22 cellular contexts compared by ENCODE assay signal in genomic region chr4:88225216-88226107, GRCh38. TPM values are rescaled to one million over a fixed set of nuclear protein-coding genes. Genes with fewer than 3 reads are reported as not detected.
A peak's percentile ranks its signal among the peaks of the same experiment; 100 is the strongest.
DNase-seq lines count a peak whose midpoint lies in the region; ATAC-seq, FAIRE-seq and TF ChIP-seq lines count a peak whose summit lies in the region.
"Had no signal": no experiment of that assay in that cellular context is flagged by ENCODE, and none has a peak within 500 bp of the region (broad histone marks: within the 10 kb centered on the region; RNA-seq: fewer than 3 reads in every experiment).

No MANE protein-coding gene starts in this region.

- H3K27me3 ChIP-seq in endothelial cell of umbilical vein (ENCODE audit: control insufficient read depth in 2 of 2, insufficient read depth in 2 of 2, low read length in 2 of 2) (no peaks in the 10 kb centered on the region), osteoblast (ENCODE audit: insufficient read depth, low read length) (no peaks in the 10 kb centered on the region)
- H3K27me3 ChIP-seq: tibial artery had no signal

- peaks cover 19% of the 10 kb centered on the region for H3K4me1 ChIP-seq in endothelial cell of umbilical vein (ENCODE audit: control insufficient read depth, extremely low read depth, insufficient read depth, low read length)
- peaks cover 4% of the 10 kb centered on the region for H3K4me1 ChIP-seq in osteoblast (ENCODE audit: insufficient read depth, low read length)
- H3K4me1 ChIP-seq: prostate gland had no signal

- H3K36me3 ChIP-seq in endothelial cell of umbilical vein (ENCODE audit: control insufficient read depth in 2 of 2, extremely low read depth in 1 of 2, insufficient read depth in 2 of 2, low read length in 2 of 2) (no peaks in the 10 kb centered on the region), osteoblast (ENCODE audit: insufficient read depth, low read length) (no peaks in the 10 kb centered on the region)
- H3K36me3 ChIP-seq: prostate gland, tibial artery had no signal

- no peaks in the 10 kb centered on the region for H3K79me2 ChIP-seq in endothelial cell of umbilical vein (ENCODE audit: control insufficient read depth, insufficient read depth, low read length)
- H3K79me2 ChIP-seq in osteoblast (ENCODE audit: insufficient read depth, low read length): no peaks in the 10 kb centered on the region

- FAIRE-seq in endothelial cell of umbilical vein (lab: Jason Lieb, UNC) (peak; percentile 86), HTR-8/SVneo (lab: Jason Lieb, UNC) (no peak)
- FAIRE-seq: RCC 7860, small intestine had no signal

- no peaks in the 10 kb centered on the region for H3K9me3 ChIP-seq in endothelial cell of umbilical vein (replicated peaks; ENCODE audit: control insufficient read depth, insufficient read depth, low read length)
- no peaks in the 10 kb centered on the region for H3K9me3 ChIP-seq in osteoblast (ENCODE audit: low read depth, low read length)
- H3K9me3 ChIP-seq: prostate gland, tibial artery had no signal

- H3K9ac ChIP-seq in endothelial cell of umbilical vein (replicated peaks; ENCODE audit: extremely low read depth, insufficient read depth, low read length): peak overlapping the region; percentile 46
- H3K9ac ChIP-seq: GM23248 had no signal

- dilution Hi-C loops in endothelial cell of umbilical vein (cut with MboI; ENCODE audit: extremely low pct_ligation_motif_present, low sequenced_read_pairs): no loop called here

- no peak for DNase-seq in activated naive CD4-positive, alpha-beta T cell treated with anti-CD3 and anti-CD28 coated beads, Interleukin-2, amount 50 U/mL, for 72 hours (ENCODE audit: low spot score in 2 of 2)
- no peak for DNase-seq in activated naive CD4-positive, alpha-beta T cell treated with anti-CD3 and anti-CD28 coated beads, Interleukin-2, amount 50 U/mL, for 16 hours
- DNase-seq in NCI-H226: peak; percentile 62
- DNase-seq in endothelial cell of umbilical vein (ENCODE audit: low read depth, low spot score): peak; percentile 91
- DNase-seq in osteoblast (ENCODE audit: insufficient read length, low spot score, missing footprints): peak; percentile 22
- no peak for DNase-seq in NOMO-1 treated with dmso at 0.1 percent for 144 hours (lab: John Stamatoyannopoulos, UW; ENCODE audit: unreplicated experiment)
- DNase-seq in HTR-8/SVneo (ENCODE audit: insufficient read length, low spot score): no peak
- DNase-seq: activated B cell treated with CpG ODN at 0.5 μM for 24 hours; DMS153; GM23248; left cardiac atrium; NCI-H2029; NCI-H446 treated with DMSO at 0.1 percent for 48 hours; small intestine; stimulated activated naive CD4-positive, alpha-beta T cell; T-helper 9 cell; tibial artery had no signal

- H3K36me3 Mint-ChIP-seq in activated naive CD4-positive, alpha-beta T cell treated with anti-CD3 and anti-CD28 coated beads, Interleukin-2, amount 50 U/mL, for 72 hours: peaks cover 7 to 8% of the 10 kb centered on the region in 2 donors

- H3K4me2 ChIP-seq in endothelial cell of umbilical vein (ENCODE audit: insufficient read depth, low read length): peak overlapping the region; percentile 69
- no peak overlapping the region for H3K4me2 ChIP-seq in osteoblast (ENCODE audit: insufficient read depth, low read length)

- H3K27ac Mint-ChIP-seq in activated naive CD4-positive, alpha-beta T cell treated with anti-CD3 and anti-CD28 coated beads, Interleukin-2, amount 50 U/mL, for 72 hours: no peak overlapping the region
- H3K27ac Mint-ChIP-seq: activated B cell treated with CpG ODN at 0.5 μM for 24 hours; activated T-helper 1 cell treated with anti-CD3 and anti-CD28 coated beads, Interleukin-12 subunit alpha, Interleukin-12 subunit beta, Interleukin-2, Interleukin-4 antibody, amounts not matched to agents 30 ng/mL and 10 ng/mL and 1 ng/mL, durations not matched to agents 14 hours and 24 hours and 36 hours had no signal

- H2AFZ ChIP-seq in endothelial cell of umbilical vein (ENCODE audit: low read depth, low read length) (peak overlapping the region; percentile 79), osteoblast (ENCODE audit: low read length) (no peak overlapping the region)
- H2AFZ ChIP-seq: GM23248 had no signal

- H4K20me1 ChIP-seq in endothelial cell of umbilical vein (replicated peaks; ENCODE audit: control insufficient read depth, extremely low read depth, insufficient read depth, low read length) (no peaks in the 10 kb centered on the region), osteoblast (ENCODE audit: insufficient read depth, low read length) (no peaks in the 10 kb centered on the region)

- peak overlapping the region; percentile 95 for H3K27ac ChIP-seq in endothelial cell of umbilical vein (ENCODE audit: insufficient read depth, low read depth, low read length)
- H3K27ac ChIP-seq in osteoblast (ENCODE audit: low read depth, low read length): no peak overlapping the region
- H3K27ac ChIP-seq: C4-2B, GM23248, prostate gland, tibial artery had no signal

- H3K9me3 Mint-ChIP-seq in activated naive CD4-positive, alpha-beta T cell treated with anti-CD3 and anti-CD28 coated beads, Interleukin-2, amount 50 U/mL, for 72 hours: peaks cover 5 to 13% of the 10 kb centered on the region in 2 donors

- peak; percentile 73 to 91 for ATAC-seq in activated naive CD4-positive, alpha-beta T cell treated with anti-CD3 and anti-CD28 coated beads, Interleukin-2, amount 50 U/mL, for 72 hours
- no peak for ATAC-seq in HG03442 (IDR thresholded peaks at IDR 0.05; ENCODE audit: unreplicated experiment)

- H3K9me1 ChIP-seq in endothelial cell of umbilical vein (replicated peaks; ENCODE audit: control insufficient read depth, extremely low read depth, insufficient read depth, low read length): no peaks in the 10 kb centered on the region

- TSS peak; percentile 21 for BruUV-seq in endothelial cell of umbilical vein (replicated peaks; lab: Mats Ljungman, UMichigan)

- CTCF ChIA-PET in endothelial cell of umbilical vein (lab: Charles Lee): interaction anchor here (0.6 to 1.4 kb wide), 4 partner anchors 11 to 313 kb away, joined by 3 to 13 read pairs (median 4); partner anchors contain the start of gene PPM1K

- intact Hi-C loops in endothelial cell of umbilical vein (cut with micrococcal nuclease): loop anchor here (1.0 kb wide), 2 partner anchors 59 to 231 kb away; partner anchors contain the start of gene PPM1K

- POLR2A ChIA-PET in endothelial cell of umbilical vein (lab: Charles Lee): no interaction called here

- no peak for TF ChIP-seq POLR2A in endothelial cell of umbilical vein (IDR thresholded peaks at IDR 0.05; ENCODE audit: low read depth, low read length)

- TF ChIP-seq CTCF in endothelial cell of umbilical vein (IDR thresholded peaks at IDR 0.05; ENCODE audit: extremely low read depth in 1 of 2, insufficient read depth in 1 of 2, low read depth in 1 of 2, low read length in 2 of 2) (no peak), osteoblast (IDR thresholded peaks at IDR 0.05; ENCODE audit: extremely low read depth, low read depth, low read length) (no peak)

- peak overlapping the region in 1 of 3 experiments; percentile 6 for H3K4me3 ChIP-seq in endothelial cell of umbilical vein (replicated peaks in 1 of 3; ENCODE audit: insufficient read depth in 1 of 3, low read depth in 1 of 3, low read length in 3 of 3)
- H3K4me3 ChIP-seq in osteoblast (ENCODE audit: insufficient read depth, low read length): no peak overlapping the region
- H3K4me3 ChIP-seq: GM23248, prostate gland, tibial artery had no signal

TF ChIP-seq in endothelial cell of umbilical vein, 7 proteins besides CTCF, POLR2A, EP300 and RAD21:
- TF ChIP-seq EZH2 (IDR thresholded peaks at IDR 0.05; ENCODE audit: borderline replicate concordance, low read depth, low read length, severe bottlenecking): no peak
- TF ChIP-seq MYC (IDR thresholded peaks at IDR 0.05; ENCODE audit: low read depth, low read length): no peak
- peak; percentile 60 for TF ChIP-seq JUN (IDR thresholded peaks at IDR 0.05; ENCODE audit: borderline replicate concordance, insufficient read depth, insufficient read length, low read depth)
- peak; percentile 60 for TF ChIP-seq FOS (IDR thresholded peaks at IDR 0.05; ENCODE audit: borderline replicate concordance, insufficient read depth, low read length)
- peak; percentile 72 for TF ChIP-seq GATA2 (IDR thresholded peaks at IDR 0.05; ENCODE audit: insufficient read depth, insufficient read length, low read depth, low read length)
- no peak for TF ChIP-seq POLR2AphosphoS5 (IDR thresholded peaks at IDR 0.05; ENCODE audit: insufficient read depth, low read depth, low read length)
- TF ChIP-seq MAX (IDR thresholded peaks at IDR 0.05; ENCODE audit: insufficient read depth, insufficient read length): no peak

RNA-seq across cellular contexts. Expression of gene PPM1K, which starts 58.9 kb away (rescaled TPM):
- 10 to 100 TPM; 48.4 to 55.8 TPM for total RNA-seq in activated naive CD4-positive, alpha-beta T cell treated with anti-CD3 and anti-CD28 coated beads, Interleukin-2, amount 50 U/mL, for 72 hours
- total RNA-seq in endothelial cell of umbilical vein (8.6 and 10.4 TPM in 2 replicates), osteoblast (21.0 and 21.2 TPM in 2 replicates)
- polyA plus RNA-seq in endothelial cell of umbilical vein: 3.7 and 4.0 TPM in 2 replicates
- polyA plus RNA-seq in endothelial cell of umbilical vein (2011; cell fraction: cytosol; rRNA removed): 3.0 and 4.3 TPM in 2 replicates
- polyA plus RNA-seq in endothelial cell of umbilical vein (2011; cell fraction: nucleus; rRNA removed): 15.0 and 15.7 TPM in 2 replicates
- 2.4 and 2.5 TPM in 2 replicates for polyA plus RNA-seq in endothelial cell of umbilical vein (2012)
- polyA minus RNA-seq in endothelial cell of umbilical vein: 30.7 and 42.0 TPM in 2 replicates
- 1.2 TPM for polyA minus RNA-seq in endothelial cell of umbilical vein (2011; cell fraction: cytosol; rRNA and poly(A)+ RNA removed)
- polyA minus RNA-seq in endothelial cell of umbilical vein (2011; cell fraction: nucleus; rRNA and poly(A)+ RNA removed): 26.4 and 30.7 TPM in 2 replicates

Comparison
In these comparisons a context has a peak if more than half of its experiments do, and no peak if none do; other contexts are left out.
1. DNase-seq: peak in NCI-H226 (single experiment), endothelial cell of umbilical vein (single experiment) and osteoblast (single experiment); none in activated naive CD4-positive, alpha-beta T cell treated with anti-CD3 and anti-CD28 coated beads, Interleukin-2, amount 50 U/mL, for 72 hours (0 of 2), activated naive CD4-positive, alpha-beta T cell treated with anti-CD3 and anti-CD28 coated beads, Interleukin-2, amount 50 U/mL, for 16 hours (single experiment), NOMO-1 treated with dmso at 0.1 percent for 144 hours (single experiment) and HTR-8/SVneo (single experiment).